15 cellular contexts compared by ENCODE assay signal in genomic region chr9:98445576-98445975, GRCh38.
"Had no signal": no experiment of that assay in that cellular context is flagged by ENCODE, and none has a peak within 500 bp of the region (broad histone marks: within the 10 kb centered on the region; RNA-seq: fewer than 3 reads in every experiment).

No MANE protein-coding gene starts in this region.

- H3K36me3 Mint-ChIP-seq: memory B cell; natural killer cell treated with Interleukin-12 subunit alpha and Interleukin-12 subunit beta and Interleukin-15 and Interleukin-18, amount 100 ng/mL, for 72 hours had no signal

- H3K9me3 ChIP-seq: adrenal gland, colonic mucosa, gastrocnemius medialis, left ventricle myocardium inferior, spleen had no signal

- H3K4me3 Mint-ChIP-seq: memory B cell; natural killer cell treated with Interleukin-12 subunit alpha and Interleukin-12 subunit beta and Interleukin-15 and Interleukin-18, amount 100 ng/mL, for 72 hours had no signal

- H3K27ac Mint-ChIP-seq: activated T-helper 2 cell treated with anti-CD3 and anti-CD28 coated beads, Interferon-gamma antibody, Interleukin-2, Interleukin-4, amounts not matched to agents 10 μg/mL and 5 μg/mL and 100 μg/mL, durations not matched to agents 14 hours and 24 hours and 36 hours; memory B cell; natural killer cell treated with Interleukin-12 subunit alpha and Interleukin-12 subunit beta and Interleukin-15 and Interleukin-18, amount 100 ng/mL, for 72 hours had no signal

- DNase-seq: activated naive CD4-positive, alpha-beta T cell treated with anti-CD3 and anti-CD28 coated beads, Interleukin-2, amount 50 U/mL, for 16 hours; adrenal gland; caudate nucleus; colonic mucosa; effector CD8-positive, alpha-beta T cell; gastrocnemius medialis; left ventricle myocardium inferior; occipital lobe; spleen; stimulated activated naive CD4-positive, alpha-beta T cell; trophoblast cell had no signal

- H3K36me3 ChIP-seq: adrenal gland, colonic mucosa, gastrocnemius medialis, left ventricle myocardium inferior, spleen had no signal

- H3K4me1 ChIP-seq: adrenal gland, colonic mucosa, gastrocnemius medialis, left ventricle myocardium inferior, spleen had no signal

- H3K4me1 Mint-ChIP-seq: memory B cell had no signal

- H3K9me3 Mint-ChIP-seq: activated T-helper 2 cell treated with anti-CD3 and anti-CD28 coated beads, Interferon-gamma antibody, Interleukin-2, Interleukin-4, amounts not matched to agents 10 μg/mL and 5 μg/mL and 100 μg/mL, durations not matched to agents 14 hours and 24 hours and 36 hours; memory B cell; natural killer cell treated with Interleukin-12 subunit alpha and Interleukin-12 subunit beta and Interleukin-15 and Interleukin-18, amount 100 ng/mL, for 72 hours had no signal

- H3K27ac ChIP-seq: adrenal gland, colonic mucosa, gastrocnemius medialis, left ventricle myocardium inferior, spleen had no signal

- H3K4me3 ChIP-seq: adrenal gland, colonic mucosa, gastrocnemius medialis, left ventricle myocardium inferior, spleen had no signal

- ATAC-seq: gastrocnemius medialis, sciatic nerve had no signal

- H3K27me3 ChIP-seq: adrenal gland, colonic mucosa, gastrocnemius medialis had no signal
